ENCODE assay signal across 16 cellular contexts in genomic region chr2:224875870-224876269, GRCh38.
A peak's percentile ranks its signal among the peaks of the same experiment; 100 is the strongest.
DNase-seq lines count a peak whose midpoint lies in the region; ATAC-seq, FAIRE-seq and TF ChIP-seq lines count a peak whose summit lies in the region.
"Had no signal": no experiment of that assay in that cellular context is flagged by ENCODE, and none has a peak within 500 bp of the region (broad histone marks: within the 10 kb centered on the region; RNA-seq: fewer than 3 reads in every experiment).

No MANE protein-coding gene starts in this region.

- H3K4me3 ChIP-seq in SK-N-SH (ENCODE audit: low read depth in 2 of 2, low read length in 1 of 2) (no peak overlapping the region), dorsolateral prefrontal cortex (no peak overlapping the region)
- H3K4me3 ChIP-seq: adrenal gland, right lobe of liver, SK-N-MC had no signal

- H3K4me2 ChIP-seq in SK-N-SH, result no peak overlapping the region

- H3F3A ChIP-seq in SK-N-SH (replicated peaks; ENCODE audit: insufficient read depth), result no peaks in the 10 kb centered on the region

- H3K27ac ChIP-seq in SK-N-SH (ENCODE audit: low read depth in 2 of 2, low read length in 1 of 2), result no peak overlapping the region
- peak overlapping the region in 1 of 59 donors; percentile 10 for H3K27ac ChIP-seq in dorsolateral prefrontal cortex
- H3K27ac ChIP-seq: adrenal gland, right lobe of liver, SK-N-MC had no signal

- no peaks in the 10 kb centered on the region for H4K20me1 ChIP-seq in SK-N-SH (ENCODE audit: insufficient read depth)

- FAIRE-seq in GM19239 (lab: Jason Lieb, UNC), result peak; percentile 83

- no peak overlapping the region for H3K9ac ChIP-seq in SK-N-SH

- no peaks in the 10 kb centered on the region for H3K4me1 ChIP-seq in SK-N-SH (ENCODE audit: control insufficient read depth in 1 of 2, insufficient read depth in 2 of 2, low read depth in 1 of 2, low read length in 1 of 2)
- H3K4me1 ChIP-seq: adrenal gland, right lobe of liver had no signal

- CTCF ChIA-PET in SK-N-SH (lab: Yijun Ruan, JAX), result interaction anchor here (1.0 kb wide), 1 partner anchor 106 kb away, joined by 3 read pairs; no protein-coding TSS in a partner anchor

- H3K27me3 ChIP-seq in SK-N-SH (ENCODE audit: insufficient read depth) (no peaks in the 10 kb centered on the region), dorsolateral prefrontal cortex (no peaks in the 10 kb centered on the region)
- H3K27me3 ChIP-seq: adrenal gland, right lobe of liver had no signal

- TF ChIP-seq CTCF in nephron (IDR thresholded peaks at IDR 0.05; ENCODE audit: unreplicated experiment in 3 of 3) (no peak), SK-N-SH (IDR thresholded peaks at IDR 0.05) (no peak), dorsolateral prefrontal cortex (IDR thresholded peaks at IDR 0.05 in 54 of 56, conservative IDR thresholded peaks at IDR 0.05 in 2 of 56; ENCODE audit: low read depth in 1 of 56, partially characterized antibody in 56 of 56) (no peak)

- ATAC-seq in GM21825 (IDR thresholded peaks at IDR 0.05; ENCODE audit: unreplicated experiment) (peak; percentile 81), HG03571 (IDR thresholded peaks at IDR 0.05; ENCODE audit: unreplicated experiment) (peak; percentile 68)
- ATAC-seq: right lobe of liver had no signal

- DNase-seq in GM19239 (ENCODE audit: insufficient read length, low spot score), result peak; percentile 9
- no peak for DNase-seq in NCI-H748 treated with DMSO at 0.1 percent for 48 hours (lab: John Stamatoyannopoulos, UW)
- DNase-seq in SK-N-SH, result no peak
- no peak for DNase-seq in Kasumi-1 (lab: John Stamatoyannopoulos, UW)
- DNase-seq in dorsolateral prefrontal cortex, result no peak
- DNase-seq: activated CD4-positive, alpha-beta T cell treated with anti-CD3 and anti-CD28 coated beads, Interleukin-2, amount 10 ng/mL, durations not matched to agents 7 days and 5 days; adrenal gland; DND-41; head of caudate nucleus; NCI-H774; right lobe of liver had no signal

- H3K27ac Mint-ChIP-seq in nephron, result peak overlapping the region in 2 of 3 experiments; percentile 2 to 43
- H3K27ac Mint-ChIP-seq: activated CD4-positive, alpha-beta T cell treated with anti-CD3 and anti-CD28 coated beads, Interleukin-2, amount 10 ng/mL, durations not matched to agents 7 days and 5 days; type B pancreatic cell had no signal

- no peaks in the 10 kb centered on the region for H3K9me3 ChIP-seq in SK-N-SH
- H3K9me3 ChIP-seq: right lobe of liver had no signal

- no peaks in the 10 kb centered on the region for H3K9me3 Mint-ChIP-seq in nephron

- POLR2A ChIA-PET in SK-N-SH (lab: Yijun Ruan, JAX), result no interaction called here

- no peak overlapping the region for H3K4me3 Mint-ChIP-seq in nephron
- H3K4me3 Mint-ChIP-seq: activated CD4-positive, alpha-beta T cell treated with anti-CD3 and anti-CD28 coated beads, Interleukin-2, amount 10 ng/mL, durations not matched to agents 7 days and 5 days; type B pancreatic cell had no signal

- H3K79me2 ChIP-seq in SK-N-SH (ENCODE audit: insufficient read depth), result no peaks in the 10 kb centered on the region

- H3K4me1 Mint-ChIP-seq in nephron, result no peaks in the 10 kb centered on the region

- TF ChIP-seq EP300 in SK-N-SH (IDR thresholded peaks at IDR 0.05; ENCODE audit: borderline replicate concordance in 1 of 2, low read depth in 1 of 2, low read length in 1 of 2), result no peak

- no peaks in the 10 kb centered on the region for H3K9me2 ChIP-seq in SK-N-SH

- no peaks in the 10 kb centered on the region for H3K27me3 Mint-ChIP-seq in nephron (ENCODE audit: low read depth)
- H3K27me3 Mint-ChIP-seq: activated CD4-positive, alpha-beta T cell treated with anti-CD3 and anti-CD28 coated beads, Interleukin-2, amount 10 ng/mL, durations not matched to agents 7 days and 5 days had no signal

- no peak for TF ChIP-seq RAD21 in SK-N-SH (IDR thresholded peaks at IDR 0.05; ENCODE audit: low read length)

- H3K36me3 ChIP-seq in SK-N-SH (replicated peaks in 1 of 2; ENCODE audit: control insufficient read depth in 1 of 2, insufficient read depth in 2 of 2, low read length in 1 of 2), result peaks cover 22 to 89% of the 10 kb centered on the region in 2 experiments
- H3K36me3 ChIP-seq: adrenal gland, right lobe of liver had no signal

- H2AFZ ChIP-seq in SK-N-SH (ENCODE audit: low read depth), result no peak overlapping the region

- 96% methylated on average over 2 of the region's 2 CpGs for whole genome bisulfite sequencing in SK-N-SH (ENCODE audit: low lambda C conversion rate)

- H3K36me3 Mint-ChIP-seq in nephron (ENCODE audit: low read depth), result peaks cover 8% of the 10 kb centered on the region
- H3K36me3 Mint-ChIP-seq: type B pancreatic cell had no signal

- intact Hi-C loops in dorsolateral prefrontal cortex (cut with DNase I), result no loop called here

TF ChIP-seq in SK-N-SH, 30 proteins besides CTCF, POLR2A, EP300 and RAD21:
- no peak for TF ChIP-seq EZH2phosphoT487 (IDR thresholded peaks at IDR 0.05; ENCODE audit: borderline replicate concordance, low read depth)
- no peak for TF ChIP-seq PBX3 (IDR thresholded peaks at IDR 0.05)
- no peak for TF ChIP-seq NRF1 (IDR thresholded peaks at IDR 0.05; ENCODE audit: low read depth, low read length)
- no peak for TF ChIP-seq CHD2 (IDR thresholded peaks at IDR 0.05; ENCODE audit: low read length, partially characterized antibody)
- TF ChIP-seq TCF12 (IDR thresholded peaks at IDR 0.05), result no peak
- TF ChIP-seq RCOR1 (IDR thresholded peaks at IDR 0.05; ENCODE audit: low read length), result no peak
- TF ChIP-seq USF2 (IDR thresholded peaks at IDR 0.05; ENCODE audit: borderline replicate concordance, low read depth, low read length), result no peak
- no peak for TF ChIP-seq POLR2AphosphoS5 (IDR thresholded peaks at IDR 0.05; ENCODE audit: low read depth, low read length)
TF ChIP-seq in SK-N-SH: peak in this region for 0.
